ENCODE assay signal across 1 cellular context in genomic region chr16:24745791-24746190, GRCh38.
TF ChIP-seq lines count a peak whose summit lies in the region.

No MANE protein-coding gene starts in this region.

TF ChIP-seq in H1, 55 proteins besides CTCF, POLR2A, EP300 and RAD21:
- TF ChIP-seq MAX (IDR thresholded peaks at IDR 0.05) (0 out of 2 replicates have a peak, but pooled peaks have one; percentile 18), SIX5 (IDR thresholded peaks at IDR 0.05; ENCODE audit: low read depth, low read length) (no peak), E2F6 (IDR thresholded peaks at IDR 0.05) (peak; percentile 79)
